21 cellular contexts compared by ENCODE assay signal in the genomic region with DNA sequence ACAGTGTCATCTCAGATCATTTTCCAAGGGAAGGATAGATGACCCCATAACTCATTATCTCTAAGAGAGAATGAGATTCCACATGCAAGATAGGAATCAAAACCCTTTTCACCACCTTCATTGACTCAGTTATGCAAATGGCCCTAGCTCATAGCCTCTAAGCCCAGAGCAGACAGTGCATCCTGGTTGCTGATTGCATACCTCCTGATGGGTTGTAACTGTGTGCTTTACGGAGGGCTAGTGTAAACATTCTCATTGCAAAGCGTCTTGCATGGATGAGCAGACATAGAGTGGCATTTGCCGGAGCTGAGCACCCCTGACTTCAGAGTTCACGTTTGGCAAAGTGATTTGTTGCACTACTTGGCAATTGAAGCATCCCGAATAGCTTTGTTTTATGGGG.
DNase-seq lines count a peak whose midpoint lies in the region; FAIRE-seq and TF ChIP-seq lines count a peak whose summit lies in the region.
"Had no signal": no experiment of that assay in that cellular context is flagged by ENCODE, and none has a peak within 500 bp of the region (broad histone marks: within the 10 kb centered on the region; RNA-seq: fewer than 3 reads in every experiment).

No MANE protein-coding gene starts in this region.

- intact Hi-C loops in activated CD4-positive, alpha-beta T cell treated with anti-CD3 and anti-CD28 coated beads, Interleukin-2, amount 10 ng/mL, durations not matched to agents 24 days and 14 days (cut with micrococcal nuclease): no loop called here

- no peak overlapping the region for H3K27ac Mint-ChIP-seq in activated CD4-positive, alpha-beta T cell treated with anti-CD3 and anti-CD28 coated beads, Interleukin-2, amount 10 ng/mL, durations not matched to agents 24 days and 14 days

- no peaks in the 10 kb centered on the region for H3K27me3 Mint-ChIP-seq in activated CD4-positive, alpha-beta T cell treated with anti-CD3 and anti-CD28 coated beads, Interleukin-2, amount 10 ng/mL, durations not matched to agents 24 days and 14 days

- no peak for TF ChIP-seq CTCF in H1 (IDR thresholded peaks at IDR 0.05; ENCODE audit: control extremely low read depth in 1 of 3, insufficient read depth in 1 of 3, low read depth in 1 of 3, low read length in 3 of 3)
- no peak for TF ChIP-seq CTCF in GM10248 (IDR thresholded peaks at IDR 0.05; ENCODE audit: control extremely low read depth, extremely low read depth, low read depth, missing control alignments)

- no peak overlapping the region for H3K23ac ChIP-seq in H1 (ENCODE audit: insufficient read length)
- no peak overlapping the region for H3K23ac ChIP-seq in neuronal stem cell (ENCODE audit: low read depth, low read length, poor library complexity)

- H3K27ac ChIP-seq in H1 (ENCODE audit: low read depth, low read length): no peak overlapping the region
- no peak overlapping the region for H3K27ac ChIP-seq in neuronal stem cell (replicated peaks; ENCODE audit: low read length)
- H3K27ac ChIP-seq: BLaER1 treated with 17β-estradiol and CSF1 and Interleukin-3, amounts not matched to agents 10 nM and 100 nM; HL-60; KMS-11 had no signal

- H3K9me3 ChIP-seq in H1 (ENCODE audit: insufficient read depth in 2 of 2, low read depth in 1 of 2, low read length in 1 of 2): no peaks in the 10 kb centered on the region
- H3K9me3 ChIP-seq in neuronal stem cell (replicated peaks in 1 of 2; ENCODE audit: control insufficient read depth in 2 of 2, insufficient read depth in 1 of 2, low read depth in 1 of 2, low read length in 2 of 2): no peaks in the 10 kb centered on the region
- H3K9me3 ChIP-seq: BLaER1 treated with 17β-estradiol and CSF1 and Interleukin-3, amounts not matched to agents 10 nM and 100 nM had no signal

- TF ChIP-seq EP300 in H1 (IDR thresholded peaks at IDR 0.05; ENCODE audit: borderline replicate concordance in 1 of 2, low read depth in 2 of 2, low read length in 2 of 2): no peak

- no peak overlapping the region for H2BK15ac ChIP-seq in H1 (ENCODE audit: low read length)
- H2BK15ac ChIP-seq in neuronal stem cell (ENCODE audit: low read length): no peak overlapping the region

- H3K79me2 ChIP-seq in H1 (ENCODE audit: control insufficient read depth in 1 of 2, insufficient read depth in 2 of 2, low read length in 2 of 2): no peaks in the 10 kb centered on the region

- H4K20me1 ChIP-seq in H1 (replicated peaks in 1 of 2; ENCODE audit: control insufficient read depth in 1 of 2, insufficient read depth in 2 of 2, low read length in 2 of 2): no peaks in the 10 kb centered on the region
- H4K20me1 ChIP-seq: BLaER1 treated with 17β-estradiol and CSF1 and Interleukin-3, amounts not matched to agents 10 nM and 100 nM had no signal

- H4K91ac ChIP-seq in H1 (replicated peaks; ENCODE audit: insufficient read length, low read length) (no peak overlapping the region), neuronal stem cell (ENCODE audit: low read depth, low read length, poor library complexity) (no peak overlapping the region)

- H4K8ac ChIP-seq in H1 (ENCODE audit: extremely low read depth, insufficient read depth, low read length) (no peak overlapping the region), neuronal stem cell (ENCODE audit: low read depth, low read length) (no peak overlapping the region)

- TF ChIP-seq POLR2A in H1 (IDR thresholded peaks at IDR 0.05; ENCODE audit: control extremely low read depth in 1 of 2, low read depth in 2 of 2, low read length in 2 of 2): no peak

- no peak overlapping the region for H2BK120ac ChIP-seq in H1 (replicated peaks; ENCODE audit: low read depth, low read length)
- H2BK120ac ChIP-seq in neuronal stem cell (ENCODE audit: low read depth, low read length): no peak overlapping the region

- no peak overlapping the region for H3K4ac ChIP-seq in H1 (replicated peaks; ENCODE audit: insufficient read length, low read depth, low read length)
- H3K4ac ChIP-seq in neuronal stem cell (ENCODE audit: low read length): no peak overlapping the region

- no peak overlapping the region for H2AFZ ChIP-seq in H1 (ENCODE audit: low read length)
- peak overlapping the region; percentile 24 for H2AFZ ChIP-seq in neuronal stem cell (ENCODE audit: low read length)

- no peaks in the 10 kb centered on the region for H3K4me1 Mint-ChIP-seq in activated CD4-positive, alpha-beta T cell treated with anti-CD3 and anti-CD28 coated beads, Interleukin-2, amount 10 ng/mL, durations not matched to agents 24 days and 14 days

- H3K4me1 ChIP-seq in H1 (replicated peaks in 1 of 4; ENCODE audit: control insufficient read depth in 3 of 4, insufficient read depth in 4 of 4, low read length in 3 of 4) (peaks cover 0 to 9% (median 0%) of the 10 kb centered on the region in 4 experiments; a peak in 1 of 7 replicates), neuronal stem cell (ENCODE audit: control insufficient read depth in 2 of 2, insufficient read depth in 1 of 2, low read depth in 1 of 2, low read length in 2 of 2) (peaks cover 0 to 5% of the 10 kb centered on the region in 2 donors)
- H3K4me1 ChIP-seq: BLaER1 treated with 17β-estradiol and CSF1 and Interleukin-3, amounts not matched to agents 10 nM and 100 nM had no signal

- DNase-seq in DMS79 treated with DMSO at 0.1 percent for 48 hours (lab: John Stamatoyannopoulos, UW): peak; percentile 0
- no peak for DNase-seq in DMS79 (lab: John Stamatoyannopoulos, UW)
- peak; percentile 71 for DNase-seq in NCI-H510A treated with DMSO at 0.1 percent for 48 hours (lab: John Stamatoyannopoulos, UW)
- DNase-seq in H1 (ENCODE audit: low read depth in 1 of 2, low spot score in 2 of 2): no peak
- no peak for DNase-seq in neuronal stem cell (ENCODE audit: low spot score)
- no peak for DNase-seq in NCI-H2227 treated with DMSO at 0.1 percent for 48 hours (lab: John Stamatoyannopoulos, UW)
- DNase-seq in activated CD4-positive, alpha-beta T cell treated with anti-CD3 and anti-CD28 coated beads, Interleukin-2, amount 10 ng/mL, durations not matched to agents 24 days and 14 days: no peak
- DNase-seq in GM10248 (ENCODE audit: extremely low spot score): no peak
- DNase-seq: 8988T, COR-L47, DMS53, NCI-H1105 treated with DMSO at 0.1 percent for 48 hours, NCI-H2081, NCI-H446, OCI-M1, RPMI8226 had no signal

- peak overlapping the region in 1 of 2 experiments; percentile 18; a peak in 1 of 4 replicates for H3K4me2 ChIP-seq in H1 (ENCODE audit: insufficient read depth in 1 of 2, low read depth in 2 of 2, low read length in 2 of 2)
- H3K4me2 ChIP-seq in neuronal stem cell (ENCODE audit: insufficient read depth, low read length, poor library complexity, severe bottlenecking): no peak overlapping the region
- H3K4me2 ChIP-seq: BLaER1 treated with 17β-estradiol and CSF1 and Interleukin-3, amounts not matched to agents 10 nM and 100 nM; KMS-11 had no signal

- FAIRE-seq in H1 (lab: Jason Lieb, UNC): no peak
- FAIRE-seq: G401.6, GM12892 had no signal

- H2BK5ac ChIP-seq in H1 (ENCODE audit: low read depth, low read length) (0 out of 2 replicates have a peak overlapping the region, but pooled peaks have one; percentile 8), neuronal stem cell (ENCODE audit: low read length) (no peak overlapping the region)

- H3K9me3 Mint-ChIP-seq in activated CD4-positive, alpha-beta T cell treated with anti-CD3 and anti-CD28 coated beads, Interleukin-2, amount 10 ng/mL, durations not matched to agents 24 days and 14 days: no peaks in the 10 kb centered on the region

- H3K4me3 ChIP-seq in H1 (ENCODE audit: extremely low read depth in 1 of 4, insufficient read depth in 2 of 4, low read depth in 3 of 4, low read length in 4 of 4): no peak overlapping the region
- no peak overlapping the region for H3K4me3 ChIP-seq in neuronal stem cell (ENCODE audit: low read length in 2 of 2)
- H3K4me3 ChIP-seq: BLaER1 treated with 17β-estradiol and CSF1 and Interleukin-3, amounts not matched to agents 10 nM and 100 nM had no signal

- H3K9ac ChIP-seq in H1 (replicated peaks in 1 of 4; ENCODE audit: extremely low read depth in 1 of 4, low read depth in 3 of 4, low read length in 3 of 4): no peak overlapping the region
- no peak overlapping the region for H3K9ac ChIP-seq in neuronal stem cell (ENCODE audit: low read depth, low read length, poor library complexity)
- H3K9ac ChIP-seq: BLaER1 treated with 17β-estradiol and CSF1 and Interleukin-3, amounts not matched to agents 10 nM and 100 nM; KMS-11 had no signal

- H3K36me3 ChIP-seq in H1 (ENCODE audit: control insufficient read depth in 2 of 4, insufficient read depth in 4 of 4, low read length in 3 of 4) (no peaks in the 10 kb centered on the region), neuronal stem cell (replicated peaks in 1 of 2; ENCODE audit: control insufficient read depth in 2 of 2, insufficient read depth in 2 of 2, low read length in 2 of 2) (no peaks in the 10 kb centered on the region)
- H3K36me3 ChIP-seq: BLaER1 treated with 17β-estradiol and CSF1 and Interleukin-3, amounts not matched to agents 10 nM and 100 nM had no signal

- H3K23me2 ChIP-seq in H1 (ENCODE audit: low read depth, low read length): no peaks in the 10 kb centered on the region

- H3K79me1 ChIP-seq in H1 (ENCODE audit: low read depth, low read length) (no peaks in the 10 kb centered on the region), neuronal stem cell (ENCODE audit: low read depth, low read length) (no peaks in the 10 kb centered on the region)

- H2AK5ac ChIP-seq in H1 (ENCODE audit: low read depth, low read length) (no peak overlapping the region), neuronal stem cell (ENCODE audit: low read depth, low read length) (no peak overlapping the region)

- TF ChIP-seq RAD21 in H1 (IDR thresholded peaks at IDR 0.05 in 1 of 2, conservative IDR thresholded peaks at IDR 0.05 in 1 of 2; ENCODE audit: low read depth in 2 of 2, low read length in 2 of 2): no peak

- H2BK12ac ChIP-seq in H1 (ENCODE audit: low read depth, low read length) (0 out of 2 replicates have a peak overlapping the region, but pooled peaks have one; percentile 9), neuronal stem cell (ENCODE audit: low read length) (no peak overlapping the region)

- H3K56ac ChIP-seq in H1 (replicated peaks; ENCODE audit: insufficient read length, low read depth, low read length): no peak overlapping the region

- no peak overlapping the region for H3K14ac ChIP-seq in H1 (ENCODE audit: insufficient read length)
- no peak overlapping the region for H3K14ac ChIP-seq in neuronal stem cell (ENCODE audit: low read length)

- WGBS in H1 (ENCODE audit: extremely low coverage in 1 of 2, insufficient coverage in 1 of 2, insufficient read length in 1 of 2, insufficient replicate concordance in 2 of 2, low coverage in 1 of 2, low lambda C conversion rate in 2 of 2, missing lambda C conversion rate in 1 of 2), 2 experiments: 51% methylated on average over 5 of the region's 5 CpGs; no CpG with 5 or more reads in 1 of the 2 experiments
- WGBS in neuronal stem cell (ENCODE audit: extremely low coverage in 2 of 2, insufficient read length in 2 of 2, insufficient replicate concordance in 1 of 2), 2 donors: no CpG with 5 or more reads among the region's 5 CpGs

- H3K36me3 Mint-ChIP-seq in activated CD4-positive, alpha-beta T cell treated with anti-CD3 and anti-CD28 coated beads, Interleukin-2, amount 10 ng/mL, durations not matched to agents 24 days and 14 days (ENCODE audit: low read depth): no peaks in the 10 kb centered on the region

- H2BK20ac ChIP-seq in H1 (ENCODE audit: low read length): no peak overlapping the region

- CTCF ChIA-PET in H1 (lab: Charles Lee; ENCODE audit: partially characterized antibody) (interaction anchor here (1.6 kb wide), 1 partner anchor 21 kb away, joined by 4 read pairs; no protein-coding TSS in a partner anchor), GM10248 (lab: Yijun Ruan, JAX) (interaction anchor here (1.2 kb wide), 1 partner anchor 9 kb away, joined by 3 read pairs; no protein-coding TSS in a partner anchor)

- no peak overlapping the region for H3K4me3 Mint-ChIP-seq in activated CD4-positive, alpha-beta T cell treated with anti-CD3 and anti-CD28 coated beads, Interleukin-2, amount 10 ng/mL, durations not matched to agents 24 days and 14 days

- no peak overlapping the region for H4K5ac ChIP-seq in H1 (ENCODE audit: insufficient read length, low read depth, low read length)

- H3K27me3 ChIP-seq in H1 (replicated peaks in 1 of 4; ENCODE audit: control insufficient read depth in 3 of 4, extremely low read depth in 1 of 4, insufficient read depth in 3 of 4, low read length in 3 of 4) (no peaks in the 10 kb centered on the region), neuronal stem cell (ENCODE audit: control insufficient read depth in 3 of 3, insufficient read depth in 3 of 3, low read depth in 1 of 3, low read length in 3 of 3) (no peaks in the 10 kb centered on the region)
- H3K27me3 ChIP-seq: BLaER1 treated with 17β-estradiol and CSF1 and Interleukin-3, amounts not matched to agents 10 nM and 100 nM had no signal

- POLR2A ChIA-PET in H1 (lab: Charles Lee; ENCODE audit: partially characterized antibody) (no interaction called here), GM10248 (lab: Yijun Ruan, JAX) (no interaction called here)

- H3K18ac ChIP-seq in H1 (ENCODE audit: extremely low read depth, low read length) (no peak overlapping the region), neuronal stem cell (ENCODE audit: low read length) (no peak overlapping the region)

Comparison
In these comparisons a context has a peak if more than half of its experiments do, and no peak if none do; other contexts are left out.
1. DNase-seq: peak in DMS79 treated with DMSO at 0.1 percent for 48 hours (single experiment) and NCI-H510A treated with DMSO at 0.1 percent for 48 hours (single experiment); none in DMS79 (single experiment), H1 (0 of 2), neuronal stem cell (single experiment), NCI-H2227 treated with DMSO at 0.1 percent for 48 hours (single experiment), activated CD4-positive, alpha-beta T cell treated with anti-CD3 and anti-CD28 coated beads, Interleukin-2, amount 10 ng/mL, durations not matched to agents 24 days and 14 days (single experiment) and GM10248 (single experiment).